8 cellular contexts compared by ENCODE assay signal in the genomic region with DNA sequence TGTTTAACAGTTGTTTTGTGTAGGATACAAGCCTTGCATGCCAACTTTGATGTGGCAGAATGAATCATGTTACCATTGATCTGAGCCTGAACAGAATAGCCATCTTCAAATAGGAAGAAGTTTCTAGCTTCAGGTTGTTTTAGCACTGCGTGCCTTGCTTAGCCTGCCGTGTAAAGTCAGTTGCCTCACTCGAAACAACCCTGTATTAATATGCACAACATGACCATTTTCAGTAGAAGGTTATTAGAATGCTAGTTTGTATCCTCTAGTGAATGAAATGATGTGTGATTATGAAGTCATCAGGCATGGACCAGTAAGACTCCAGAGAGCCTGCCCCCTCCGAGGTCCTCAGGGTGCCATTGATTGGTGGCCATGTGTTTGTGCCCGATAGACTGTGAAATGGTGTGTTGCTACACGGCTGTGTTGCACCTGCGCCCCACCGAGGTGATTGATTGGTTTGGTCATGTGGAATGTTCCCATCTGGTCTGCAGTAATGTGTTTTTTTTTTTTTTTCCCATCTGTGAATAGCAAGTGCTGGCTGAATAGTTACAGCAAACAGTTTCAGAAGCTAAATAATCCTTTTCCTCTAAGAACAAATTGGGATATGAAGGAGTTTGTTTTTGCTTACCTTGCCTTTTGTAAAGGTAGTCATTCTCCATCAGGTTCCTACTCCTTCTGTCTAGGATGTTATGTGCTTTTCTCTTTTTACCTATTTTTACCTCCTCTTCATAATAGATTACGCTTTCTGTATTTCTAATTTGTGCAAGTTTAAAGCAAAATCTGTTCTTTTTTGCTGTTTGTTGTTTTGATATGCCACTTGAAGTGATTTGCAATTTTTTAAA.
DNase-seq lines count a peak whose midpoint lies in the region; ATAC-seq, FAIRE-seq and TF ChIP-seq lines count a peak whose summit lies in the region.

No MANE protein-coding gene starts in this region.

- DNase-seq in NCI-H2107 treated with DMSO at 0.1 percent for 48 hours (lab: John Stamatoyannopoulos, UW; ENCODE audit: unreplicated experiment) (peak; percentile 79), GM12878 (ENCODE audit: low read depth, low spot score) (no peak), occipital lobe (lab: John Stamatoyannopoulos, UW) (peak; percentile 21), HUDEP-2 (lab: John Stamatoyannopoulos, UW; ENCODE audit: unreplicated experiment in 76 of 76) (no peak), glomerular visceral epithelial cell (ENCODE audit: extremely low spot score) (no peak)
- DNase-seq in stimulated activated CD4-positive, alpha-beta T cell treated with anti-CD3 and anti-CD28 coated beads, Interleukin-4, amount 100 ng/mL, for 1 hour, result no peak

- FAIRE-seq in GM12878 (lab: Jason Lieb, UNC), result no peak

- POLR2A ChIA-PET in GM12878 (lab: Charles Lee), result interaction anchor here (0.5 to 0.6 kb wide), 2 partner anchors 18 to 183 kb away, joined by 4 to 7 read pairs; no protein-coding TSS in a partner anchor

- no peak overlapping the region for H3K4me3 ChIP-seq in GM12878

- no peaks in the 10 kb centered on the region for H3K27me3 ChIP-seq in GM12878 (replicated peaks in 1 of 2; ENCODE audit: control insufficient read depth in 2 of 2, insufficient read depth in 2 of 2, low read length in 1 of 2)

- no peaks in the 10 kb centered on the region for H3K9me3 ChIP-seq in GM12878 (replicated peaks; ENCODE audit: control insufficient read depth, insufficient read depth, low read length)

- ATAC-seq in GM21423 (IDR thresholded peaks at IDR 0.05; ENCODE audit: unreplicated experiment) (peak; percentile 60), GM12878 (peak; percentile 70), GM19324 (IDR thresholded peaks at IDR 0.05; ENCODE audit: low FRiP score, unreplicated experiment) (no peak)

- peaks cover 15% of the 10 kb centered on the region for H3K4me1 ChIP-seq in GM12878 (ENCODE audit: control insufficient read depth, insufficient read depth, low read length)

- CTCF ChIA-PET in GM12878 (lab: Yijun Ruan, JAX), result interaction anchor here (0.6 to 2.2 kb wide), 7 partner anchors 10 to 313 kb away, joined by 3 to 13 read pairs (median 4); no protein-coding TSS in a partner anchor

- SMC1A ChIA-PET in GM12878 (lab: Charles Lee; ENCODE audit: uncharacterized antibody, unreplicated experiment), result interaction anchor here (0.6 to 1.7 kb wide), 8 partner anchors 8 to 394 kb away, joined by 3 to 7 read pairs (median 4); no protein-coding TSS in a partner anchor

- no peaks in the 10 kb centered on the region; the same call in none of the 2 replicates for H3K79me2 ChIP-seq in GM12878 (ENCODE audit: control insufficient read depth, insufficient read depth, low read length)

- no peaks in the 10 kb centered on the region for H4K20me1 ChIP-seq in GM12878 (ENCODE audit: control insufficient read depth, insufficient read depth)

- 90% methylated on average over 9 of the region's 9 CpGs for WGBS in GM12878 (ENCODE audit: insufficient coverage, insufficient replicate concordance, low lambda C conversion rate, missing lambda C conversion rate)

- RAD21 ChIA-PET in GM12878 (lab: Charles Lee; ENCODE audit: unreplicated experiment), result interaction anchor here (1.4 to 1.8 kb wide), 3 partner anchors 8 to 13 kb away, joined by 3 to 7 read pairs (median 6); no protein-coding TSS in a partner anchor

- no TSS peak for BruUV-seq in GM12878 (replicated peaks; lab: Mats Ljungman, UMichigan)

- in situ Hi-C loops in GM12878 (cut with MboI), result no loop called here

- 0 out of 2 replicates have a peak, but pooled peaks have one; percentile 23 for TF ChIP-seq POLR2A in GM12878 (IDR thresholded peaks at IDR 0.05; ENCODE audit: low read depth, low read length)

- no peak overlapping the region; the same call in 1 of the 2 replicates for H3K27ac ChIP-seq in GM12878 (ENCODE audit: control insufficient read depth, insufficient read depth)

- peak overlapping the region; percentile 18; the same call in 1 of the 2 replicates for H2AFZ ChIP-seq in GM12878 (ENCODE audit: control insufficient read depth, low read depth, low read length)

- TF ChIP-seq CTCF in GM12878 (IDR thresholded peaks at IDR 0.05 in 2 of 3, conservative IDR thresholded peaks at IDR 0.05 in 1 of 3; ENCODE audit: control insufficient read depth in 2 of 3, extremely low read depth in 1 of 3, insufficient read depth in 1 of 3, low read depth in 3 of 3, low read length in 3 of 3), result peak in 1 of 3 experiments; percentile 14; a peak in 1 of 6 replicates

- peak; percentile 48 for TF ChIP-seq RAD21 in GM12878 (IDR thresholded peaks at IDR 0.05; ENCODE audit: insufficient read depth, low read depth, low read length)

- H3K4me2 ChIP-seq in GM12878 (ENCODE audit: control insufficient read depth, insufficient read depth), result no peak overlapping the region

- intact Hi-C loops in GM12878 (cut with micrococcal nuclease; ENCODE audit: unreplicated experiment), result loop anchor here (10.0 kb wide), 1 partner anchor 119 kb away; no protein-coding TSS in a partner anchor

- no peaks in the 10 kb centered on the region for H3K36me3 ChIP-seq in GM12878 (ENCODE audit: control insufficient read depth in 2 of 2, insufficient read depth in 2 of 2, low read length in 1 of 2)

- TF ChIP-seq EP300 in GM12878 (IDR thresholded peaks at IDR 0.05; ENCODE audit: borderline replicate concordance in 1 of 2, control insufficient read depth in 1 of 2, low read depth in 2 of 2, low read length in 2 of 2), result no peak

- no peak overlapping the region for H3K9ac ChIP-seq in GM12878 (ENCODE audit: control insufficient read depth, insufficient read depth, low read length)

TF ChIP-seq in GM12878, 131 proteins besides CTCF, POLR2A, EP300 and RAD21:
- no peak for TF ChIP-seq RELA (IDR thresholded peaks at IDR 0.05; ENCODE audit: borderline replicate concordance, partially characterized antibody)
- 0 out of 2 replicates have a peak, but pooled peaks have one; percentile 20 for TF ChIP-seq YY1 (IDR thresholded peaks at IDR 0.05; ENCODE audit: low read depth, low read length)
- 0 out of 2 replicates have a peak, but pooled peaks have one; percentile 9 for TF ChIP-seq ZNF384 (IDR thresholded peaks at IDR 0.05; ENCODE audit: borderline replicate concordance, low read depth, low read length)

Comparison
In these comparisons a context has a peak if more than half of its experiments do, and no peak if none do; other contexts are left out.
1. DNase-seq: peak in NCI-H2107 treated with DMSO at 0.1 percent for 48 hours (single experiment) and occipital lobe (single experiment); none in GM12878 (single experiment), HUDEP-2 (0 of 76), glomerular visceral epithelial cell (single experiment) and stimulated activated CD4-positive, alpha-beta T cell treated with anti-CD3 and anti-CD28 coated beads, Interleukin-4, amount 100 ng/mL, for 1 hour (single experiment).